In the genomic region with DNA sequence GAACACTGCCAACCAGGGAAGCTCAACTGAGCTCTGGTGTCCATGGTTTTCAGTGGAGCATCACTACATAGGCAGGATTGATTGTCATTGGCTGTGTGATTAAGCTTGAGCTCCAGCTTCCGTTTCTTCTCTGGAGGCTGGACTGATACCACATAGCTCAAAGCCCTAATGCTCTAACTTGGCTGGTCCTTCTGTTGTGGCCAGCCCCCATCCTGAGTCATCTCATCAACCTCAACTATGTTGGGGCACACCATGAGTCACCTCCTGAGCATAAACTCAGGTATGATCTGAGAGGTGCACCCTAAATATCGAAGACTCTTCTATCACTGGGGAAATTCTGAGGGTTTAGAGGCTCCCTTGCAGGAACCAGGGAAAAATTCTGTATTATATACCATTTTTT, we compare ENCODE assay signal across 10 cellular contexts.
A peak's percentile ranks its signal among the peaks of the same experiment; 100 is the strongest.
DNase-seq lines count a peak whose midpoint lies in the region; ATAC-seq and TF ChIP-seq lines count a peak whose summit lies in the region.
"Had no signal": no experiment of that assay in that cellular context is flagged by ENCODE, and none has a peak within 500 bp of the region (broad histone marks: within the 10 kb centered on the region; RNA-seq: fewer than 3 reads in every experiment).

No MANE protein-coding gene starts in this region.

- DNase-seq in activated naive CD4-positive, alpha-beta T cell treated with anti-CD3 and anti-CD28 coated beads, Interleukin-2, amount 10 ng/mL, durations not matched to agents 7 days and 5 days: peak; percentile 42
- no peak for DNase-seq in activated naive CD4-positive, alpha-beta T cell treated with Interleukin-2 at 50 U/mL for 16 hours
- DNase-seq in activated CD8-positive, alpha-beta T cell treated with anti-CD3 and anti-CD28 coated beads, Interleukin-2, amount 10 ng/mL, durations not matched to agents 7 days and 5 days: peak; percentile 68
- no peak for DNase-seq in H7
- no peak for DNase-seq in nephron progenitor cell
- DNase-seq: NCI-H524 treated with DMSO at 0.1 percent for 48 hours had no signal

- no peaks in the 10 kb centered on the region for H3K36me3 ChIP-seq in H7 (replicated peaks; ENCODE audit: control insufficient read depth, insufficient read depth, low read length)
- H3K36me3 ChIP-seq: gastroesophageal sphincter had no signal

- CTCF ChIA-PET in activated naive CD4-positive, alpha-beta T cell treated with anti-CD3 and anti-CD28 coated beads, Interleukin-2, amount 10 ng/mL, durations not matched to agents 7 days and 5 days (lab: Charles Lee): interaction anchor here (0.6 kb wide), 1 partner anchor 111 kb away, joined by 3 read pairs; no protein-coding TSS in a partner anchor
- CTCF ChIA-PET in activated CD8-positive, alpha-beta T cell treated with anti-CD3 and anti-CD28 coated beads, Interleukin-2, amount 10 ng/mL, durations not matched to agents 7 days and 5 days (lab: Charles Lee): interaction anchor here (0.6 kb wide), 1 partner anchor 123 kb away, joined by 3 read pairs; no protein-coding TSS in a partner anchor

- peaks cover 9% of the 10 kb centered on the region for H3K27me3 Mint-ChIP-seq in activated naive CD4-positive, alpha-beta T cell treated with anti-CD3 and anti-CD28 coated beads, Interleukin-2, amount 10 ng/mL, durations not matched to agents 7 days and 5 days
- H3K27me3 Mint-ChIP-seq in activated CD8-positive, alpha-beta T cell treated with anti-CD3 and anti-CD28 coated beads, Interleukin-2, amount 10 ng/mL, durations not matched to agents 7 days and 5 days (ENCODE audit: low read depth): peaks cover 6% of the 10 kb centered on the region
- H3K27me3 Mint-ChIP-seq in stimulated activated naive CD8-positive, alpha-beta T cell treated with anti-CD3 and anti-CD28 coated beads, Interleukin-15, Interleukin-2, amounts not matched to agents 100 ng/mL and 50 ng/mL, for 24 hours: peaks cover 15% of the 10 kb centered on the region
- H3K27me3 Mint-ChIP-seq in nephron progenitor cell (ENCODE audit: low read depth, poor library complexity): peaks cover 7% of the 10 kb centered on the region

- peaks cover 31% of the 10 kb centered on the region for H3K4me1 Mint-ChIP-seq in activated naive CD4-positive, alpha-beta T cell treated with anti-CD3 and anti-CD28 coated beads, Interleukin-2, amount 10 ng/mL, durations not matched to agents 7 days and 5 days
- H3K4me1 Mint-ChIP-seq in activated CD8-positive, alpha-beta T cell treated with anti-CD3 and anti-CD28 coated beads, Interleukin-2, amount 10 ng/mL, durations not matched to agents 7 days and 5 days (ENCODE audit: low read depth): peaks cover 50% of the 10 kb centered on the region
- H3K4me1 Mint-ChIP-seq in stimulated activated naive CD8-positive, alpha-beta T cell treated with anti-CD3 and anti-CD28 coated beads, Interleukin-15, Interleukin-2, amounts not matched to agents 100 ng/mL and 50 ng/mL, for 24 hours (ENCODE audit: low read depth): peaks cover 18% of the 10 kb centered on the region
- H3K4me1 Mint-ChIP-seq in nephron progenitor cell: no peaks in the 10 kb centered on the region

- H3K36me3 Mint-ChIP-seq in activated naive CD4-positive, alpha-beta T cell treated with anti-CD3 and anti-CD28 coated beads, Interleukin-2, amount 10 ng/mL, durations not matched to agents 7 days and 5 days: no peaks in the 10 kb centered on the region
- H3K36me3 Mint-ChIP-seq in activated CD8-positive, alpha-beta T cell treated with anti-CD3 and anti-CD28 coated beads, Interleukin-2, amount 10 ng/mL, durations not matched to agents 7 days and 5 days (ENCODE audit: low read depth): peaks cover 5% of the 10 kb centered on the region
- H3K36me3 Mint-ChIP-seq in stimulated activated naive CD8-positive, alpha-beta T cell treated with anti-CD3 and anti-CD28 coated beads, Interleukin-15, Interleukin-2, amounts not matched to agents 100 ng/mL and 50 ng/mL, for 24 hours (ENCODE audit: low read depth): no peaks in the 10 kb centered on the region
- H3K36me3 Mint-ChIP-seq in nephron progenitor cell (ENCODE audit: low read depth): peaks cover 8% of the 10 kb centered on the region

- POLR2A ChIA-PET in activated CD8-positive, alpha-beta T cell treated with anti-CD3 and anti-CD28 coated beads, Interleukin-2, amount 10 ng/mL, durations not matched to agents 7 days and 5 days (lab: Charles Lee): no interaction called here

- H3K4me3 ChIP-seq in H7 (ENCODE audit: insufficient read depth, low read depth, low read length): no peak overlapping the region
- H3K4me3 ChIP-seq: gastroesophageal sphincter had no signal

- no peak overlapping the region for H3K4me3 Mint-ChIP-seq in activated naive CD4-positive, alpha-beta T cell treated with anti-CD3 and anti-CD28 coated beads, Interleukin-2, amount 10 ng/mL, durations not matched to agents 7 days and 5 days
- H3K4me3 Mint-ChIP-seq in activated CD8-positive, alpha-beta T cell treated with anti-CD3 and anti-CD28 coated beads, Interleukin-2, amount 10 ng/mL, durations not matched to agents 7 days and 5 days: no peak overlapping the region
- H3K4me3 Mint-ChIP-seq in stimulated activated naive CD8-positive, alpha-beta T cell treated with anti-CD3 and anti-CD28 coated beads, Interleukin-15, Interleukin-2, amounts not matched to agents 100 ng/mL and 50 ng/mL, for 24 hours: no peak overlapping the region
- H3K4me3 Mint-ChIP-seq in nephron progenitor cell: no peak overlapping the region

- TF ChIP-seq CTCF in nephron progenitor cell (IDR thresholded peaks at IDR 0.05): no peak

- no peak overlapping the region for H3K27ac Mint-ChIP-seq in activated naive CD4-positive, alpha-beta T cell treated with anti-CD3 and anti-CD28 coated beads, Interleukin-2, amount 10 ng/mL, durations not matched to agents 7 days and 5 days
- H3K27ac Mint-ChIP-seq in activated CD8-positive, alpha-beta T cell treated with anti-CD3 and anti-CD28 coated beads, Interleukin-2, amount 10 ng/mL, durations not matched to agents 7 days and 5 days: peak overlapping the region; percentile 56
- peak overlapping the region; percentile 36 for H3K27ac Mint-ChIP-seq in stimulated activated naive CD8-positive, alpha-beta T cell treated with anti-CD3 and anti-CD28 coated beads, Interleukin-15, Interleukin-2, amounts not matched to agents 100 ng/mL and 50 ng/mL, for 24 hours
- no peak overlapping the region for H3K27ac Mint-ChIP-seq in nephron progenitor cell

- H3K9me3 Mint-ChIP-seq in activated naive CD4-positive, alpha-beta T cell treated with anti-CD3 and anti-CD28 coated beads, Interleukin-2, amount 10 ng/mL, durations not matched to agents 7 days and 5 days: peaks cover 3% of the 10 kb centered on the region
- peaks cover 3% of the 10 kb centered on the region for H3K9me3 Mint-ChIP-seq in activated CD8-positive, alpha-beta T cell treated with anti-CD3 and anti-CD28 coated beads, Interleukin-2, amount 10 ng/mL, durations not matched to agents 7 days and 5 days (ENCODE audit: insufficient read depth)
- no peaks in the 10 kb centered on the region for H3K9me3 Mint-ChIP-seq in stimulated activated naive CD8-positive, alpha-beta T cell treated with anti-CD3 and anti-CD28 coated beads, Interleukin-15, Interleukin-2, amounts not matched to agents 100 ng/mL and 50 ng/mL, for 24 hours
- peaks cover 17% of the 10 kb centered on the region for H3K9me3 Mint-ChIP-seq in nephron progenitor cell

- ATAC-seq in HG03378 (IDR thresholded peaks at IDR 0.05; ENCODE audit: unreplicated experiment) (peak; percentile 74), GM19328 (IDR thresholded peaks at IDR 0.05; ENCODE audit: unreplicated experiment) (no peak)
- ATAC-seq in activated CD8-positive, alpha-beta T cell treated with anti-CD3 and anti-CD28 coated beads, Interleukin-2, amount 10 ng/mL, durations not matched to agents 7 days and 5 days: peak; percentile 89
- ATAC-seq: gastroesophageal sphincter had no signal

- H3K27me3 ChIP-seq in H7 (ENCODE audit: control insufficient read depth, insufficient read depth, low read length): no peaks in the 10 kb centered on the region
- H3K27me3 ChIP-seq: gastroesophageal sphincter had no signal

Comparison
In these comparisons a context has a peak if more than half of its experiments do, and no peak if none do; other contexts are left out.
1. DNase-seq: peak in activated naive CD4-positive, alpha-beta T cell treated with anti-CD3 and anti-CD28 coated beads, Interleukin-2, amount 10 ng/mL, durations not matched to agents 7 days and 5 days (single experiment) and activated CD8-positive, alpha-beta T cell treated with anti-CD3 and anti-CD28 coated beads, Interleukin-2, amount 10 ng/mL, durations not matched to agents 7 days and 5 days (single experiment); none in activated naive CD4-positive, alpha-beta T cell treated with Interleukin-2 at 50 U/mL for 16 hours (single experiment), H7 (single experiment) and nephron progenitor cell (single experiment).
2. H3K27ac Mint-ChIP-seq: peak in activated CD8-positive, alpha-beta T cell treated with anti-CD3 and anti-CD28 coated beads, Interleukin-2, amount 10 ng/mL, durations not matched to agents 7 days and 5 days (single experiment) and stimulated activated naive CD8-positive, alpha-beta T cell treated with anti-CD3 and anti-CD28 coated beads, Interleukin-15, Interleukin-2, amounts not matched to agents 100 ng/mL and 50 ng/mL, for 24 hours (single experiment); none in activated naive CD4-positive, alpha-beta T cell treated with anti-CD3 and anti-CD28 coated beads, Interleukin-2, amount 10 ng/mL, durations not matched to agents 7 days and 5 days (single experiment) and nephron progenitor cell (single experiment).